ENCODE assay signal across 1 cellular context in the genomic region with DNA sequence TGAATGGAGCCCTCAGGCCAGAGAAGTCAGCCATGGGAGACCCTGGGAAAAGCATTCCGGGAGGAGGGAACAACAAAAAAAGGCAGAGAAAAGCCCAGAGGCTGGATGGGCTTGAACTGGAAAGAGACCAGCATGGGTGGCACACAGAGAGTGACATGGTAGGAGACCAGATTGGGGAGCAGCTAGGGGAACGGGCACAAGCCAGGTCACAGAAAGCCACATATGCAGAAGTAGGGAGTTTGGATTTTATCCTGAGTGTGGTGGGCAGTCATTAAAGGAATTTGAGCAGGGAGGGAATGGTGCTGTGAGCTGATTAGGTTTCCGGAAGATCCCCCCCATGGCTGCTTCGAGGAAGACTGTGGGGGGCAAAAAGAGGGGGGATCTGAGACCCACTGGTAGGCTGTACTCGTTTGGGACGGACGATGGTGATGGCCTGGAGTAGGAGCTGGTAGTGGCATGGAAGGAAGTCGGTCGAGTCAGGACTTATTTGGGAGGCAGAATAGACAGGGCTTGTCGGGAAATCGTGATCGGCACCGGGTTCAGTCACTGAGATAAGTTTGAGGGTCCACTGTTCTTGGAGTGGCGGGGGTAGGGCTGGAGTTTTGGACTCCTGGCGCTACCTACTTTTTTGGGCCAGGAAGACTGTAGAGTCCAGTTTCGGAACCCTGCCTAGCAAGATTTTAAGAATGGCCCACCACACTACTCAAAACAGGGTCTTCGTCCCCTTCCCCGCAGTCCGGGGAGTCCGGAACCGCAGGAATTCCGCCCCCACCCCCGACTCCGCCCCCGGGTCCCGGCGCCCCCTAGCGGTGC.
TF ChIP-seq lines count a peak whose summit lies in the region.

No MANE protein-coding gene starts in this region.

TF ChIP-seq in K562, 482 proteins besides CTCF, POLR2A, EP300 and RAD21 (continued from another document and continues in another):
- TF ChIP-seq, protein P1, sequence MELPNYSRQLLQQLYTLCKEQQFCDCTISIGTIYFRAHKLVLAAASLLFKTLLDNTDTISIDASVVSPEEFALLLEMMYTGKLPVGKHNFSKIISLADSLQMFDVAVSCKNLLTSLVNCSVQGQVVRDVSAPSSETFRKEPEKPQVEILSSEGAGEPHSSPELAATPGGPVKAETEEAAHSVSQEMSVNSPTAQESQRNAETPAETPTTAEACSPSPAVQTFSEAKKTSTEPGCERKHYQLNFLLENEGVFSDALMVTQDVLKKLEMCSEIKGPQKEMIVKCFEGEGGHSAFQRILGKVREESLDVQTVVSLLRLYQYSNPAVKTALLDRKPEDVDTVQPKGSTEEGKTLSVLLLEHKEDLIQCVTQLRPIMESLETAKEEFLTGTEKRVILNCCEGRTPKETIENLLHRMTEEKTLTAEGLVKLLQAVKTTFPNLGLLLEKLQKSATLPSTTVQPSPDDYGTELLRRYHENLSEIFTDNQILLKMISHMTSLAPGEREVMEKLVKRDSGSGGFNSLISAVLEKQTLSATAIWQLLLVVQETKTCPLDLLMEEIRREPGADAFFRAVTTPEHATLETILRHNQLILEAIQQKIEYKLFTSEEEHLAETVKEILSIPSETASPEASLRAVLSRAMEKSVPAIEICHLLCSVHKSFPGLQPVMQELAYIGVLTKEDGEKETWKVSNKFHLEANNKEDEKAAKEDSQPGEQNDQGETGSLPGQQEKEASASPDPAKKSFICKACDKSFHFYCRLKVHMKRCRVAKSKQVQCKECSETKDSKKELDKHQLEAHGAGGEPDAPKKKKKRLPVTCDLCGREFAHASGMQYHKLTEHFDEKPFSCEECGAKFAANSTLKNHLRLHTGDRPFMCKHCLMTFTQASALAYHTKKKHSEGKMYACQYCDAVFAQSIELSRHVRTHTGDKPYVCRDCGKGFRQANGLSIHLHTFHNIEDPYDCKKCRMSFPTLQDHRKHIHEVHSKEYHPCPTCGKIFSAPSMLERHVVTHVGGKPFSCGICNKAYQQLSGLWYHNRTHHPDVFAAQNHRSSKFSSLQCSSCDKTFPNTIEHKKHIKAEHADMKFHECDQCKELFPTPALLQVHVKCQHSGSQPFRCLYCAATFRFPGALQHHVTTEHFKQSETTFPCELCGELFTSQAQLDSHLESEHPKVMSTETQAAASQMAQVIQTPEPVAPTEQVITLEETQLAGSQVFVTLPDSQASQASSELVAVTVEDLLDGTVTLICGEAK (IDR thresholded peaks at IDR 0.05), result no peak; the same call in 1 of the 2 replicates
- TF ChIP-seq, protein P1 (CRISPR knock-in tag; IDR thresholded peaks at IDR 0.05), result no peak
- TF ChIP-seq BDP1 (IDR thresholded peaks at IDR 0.05; ENCODE audit: insufficient read depth, insufficient read length), result no peak
- TF ChIP-seq NCOA6 (IDR thresholded peaks at IDR 0.05), result no peak
- no peak for TF ChIP-seq SIRT6 (IDR thresholded peaks at IDR 0.05; ENCODE audit: low read depth, low read length)
- TF ChIP-seq NR2F6 (CRISPR knock-in tag; IDR thresholded peaks at IDR 0.05), result no peak
- 0 out of 2 replicates have a peak, but pooled peaks have one; percentile 1 for TF ChIP-seq GTF2E2 (tag; IDR thresholded peaks at IDR 0.05)
- TF ChIP-seq, protein P2, sequence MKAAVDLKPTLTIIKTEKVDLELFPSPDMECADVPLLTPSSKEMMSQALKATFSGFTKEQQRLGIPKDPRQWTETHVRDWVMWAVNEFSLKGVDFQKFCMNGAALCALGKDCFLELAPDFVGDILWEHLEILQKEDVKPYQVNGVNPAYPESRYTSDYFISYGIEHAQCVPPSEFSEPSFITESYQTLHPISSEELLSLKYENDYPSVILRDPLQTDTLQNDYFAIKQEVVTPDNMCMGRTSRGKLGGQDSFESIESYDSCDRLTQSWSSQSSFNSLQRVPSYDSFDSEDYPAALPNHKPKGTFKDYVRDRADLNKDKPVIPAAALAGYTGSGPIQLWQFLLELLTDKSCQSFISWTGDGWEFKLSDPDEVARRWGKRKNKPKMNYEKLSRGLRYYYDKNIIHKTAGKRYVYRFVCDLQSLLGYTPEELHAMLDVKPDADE (conservative IDR thresholded peaks at IDR 0.05; ENCODE audit: control insufficient read depth, low read depth, low read length), result no peak
- no peak for TF ChIP-seq RHOXF2B (CRISPR knock-in tag; conservative IDR thresholded peaks at IDR 0.05)
- TF ChIP-seq MYNN (IDR thresholded peaks at IDR 0.05), result no peak
- TF ChIP-seq MYNN (CRISPR knock-in tag; IDR thresholded peaks at IDR 0.05), result no peak
- TF ChIP-seq GATAD2B (IDR thresholded peaks at IDR 0.05; ENCODE audit: borderline replicate concordance), result no peak
- no peak for TF ChIP-seq C11orf30 (IDR thresholded peaks at IDR 0.05; ENCODE audit: low read depth)
- no peak for TF ChIP-seq SMAD3 (CRISPR knock-in tag; conservative IDR thresholded peaks at IDR 0.05)
- TF ChIP-seq FOXA3 (CRISPR knock-in tag; conservative IDR thresholded peaks at IDR 0.05 in 1 of 2, IDR thresholded peaks at IDR 0.05 in 1 of 2), result no peak
- TF ChIP-seq SREBF1 (IDR thresholded peaks at IDR 0.05; ENCODE audit: borderline replicate concordance, low read depth, low read length), result no peak
- TF ChIP-seq MTA2 (IDR thresholded peaks at IDR 0.05; ENCODE audit: low read depth), result 0 out of 2 replicates have a peak, but pooled peaks have one; percentile 15
- no peak for TF ChIP-seq HDAC3 (IDR thresholded peaks at IDR 0.05; ENCODE audit: borderline replicate concordance, partially characterized antibody)
- TF ChIP-seq ATF7 (IDR thresholded peaks at IDR 0.05), result no peak
- TF ChIP-seq SAFB (IDR thresholded peaks at IDR 0.05; ENCODE audit: borderline replicate concordance, low read depth, low read length), result no peak
- TF ChIP-seq SNRNP70 (optimal IDR thresholded peaks at IDR 0.05; ENCODE audit: low read depth, low read length), result no peak
- TF ChIP-seq, protein P3, sequence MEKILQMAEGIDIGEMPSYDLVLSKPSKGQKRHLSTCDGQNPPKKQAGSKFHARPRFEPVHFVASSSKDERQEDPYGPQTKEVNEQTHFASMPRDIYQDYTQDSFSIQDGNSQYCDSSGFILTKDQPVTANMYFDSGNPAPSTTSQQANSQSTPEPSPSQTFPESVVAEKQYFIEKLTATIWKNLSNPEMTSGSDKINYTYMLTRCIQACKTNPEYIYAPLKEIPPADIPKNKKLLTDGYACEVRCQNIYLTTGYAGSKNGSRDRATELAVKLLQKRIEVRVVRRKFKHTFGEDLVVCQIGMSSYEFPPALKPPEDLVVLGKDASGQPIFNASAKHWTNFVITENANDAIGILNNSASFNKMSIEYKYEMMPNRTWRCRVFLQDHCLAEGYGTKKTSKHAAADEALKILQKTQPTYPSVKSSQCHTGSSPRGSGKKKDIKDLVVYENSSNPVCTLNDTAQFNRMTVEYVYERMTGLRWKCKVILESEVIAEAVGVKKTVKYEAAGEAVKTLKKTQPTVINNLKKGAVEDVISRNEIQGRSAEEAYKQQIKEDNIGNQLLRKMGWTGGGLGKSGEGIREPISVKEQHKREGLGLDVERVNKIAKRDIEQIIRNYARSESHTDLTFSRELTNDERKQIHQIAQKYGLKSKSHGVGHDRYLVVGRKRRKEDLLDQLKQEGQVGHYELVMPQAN (IDR thresholded peaks at IDR 0.05; ENCODE audit: borderline replicate concordance), result no peak; the same call in 1 of the 2 replicates
- peak; percentile 33 for TF ChIP-seq CHD1 (IDR thresholded peaks at IDR 0.05; ENCODE audit: low read length)
- TF ChIP-seq HEY1 (CRISPR knock-in tag; IDR thresholded peaks at IDR 0.05; ENCODE audit: borderline replicate concordance), result no peak
- no peak for TF ChIP-seq ZNF583 (CRISPR knock-in tag; IDR thresholded peaks at IDR 0.05)
- no peak for TF ChIP-seq SRSF3 (IDR thresholded peaks at IDR 0.05; ENCODE audit: insufficient read depth, low read length)
- TF ChIP-seq ZFP30 (CRISPR knock-in tag; IDR thresholded peaks at IDR 0.05; ENCODE audit: borderline replicate concordance), result no peak
- no peak for TF ChIP-seq NR2C2 (CRISPR knock-in tag; IDR thresholded peaks at IDR 0.05)
- no peak for TF ChIP-seq NR2C2 (tag; IDR thresholded peaks at IDR 0.05)
- peak; percentile 22 for TF ChIP-seq NCOA4 (IDR thresholded peaks at IDR 0.05; ENCODE audit: partially characterized antibody)
- no peak for TF ChIP-seq KLF6 (CRISPR knock-in tag; IDR thresholded peaks at IDR 0.05; ENCODE audit: borderline replicate concordance)
- no peak for TF ChIP-seq CBX1 (IDR thresholded peaks at IDR 0.05; ENCODE audit: low read depth)
- TF ChIP-seq ZZZ3 (IDR thresholded peaks at IDR 0.05), result no peak
- TF ChIP-seq CBX8 (IDR thresholded peaks at IDR 0.05; ENCODE audit: borderline replicate concordance, extremely low read depth, low read depth, low read length, poor library complexity, severe bottlenecking), result no peak
- TF ChIP-seq, protein P4, sequence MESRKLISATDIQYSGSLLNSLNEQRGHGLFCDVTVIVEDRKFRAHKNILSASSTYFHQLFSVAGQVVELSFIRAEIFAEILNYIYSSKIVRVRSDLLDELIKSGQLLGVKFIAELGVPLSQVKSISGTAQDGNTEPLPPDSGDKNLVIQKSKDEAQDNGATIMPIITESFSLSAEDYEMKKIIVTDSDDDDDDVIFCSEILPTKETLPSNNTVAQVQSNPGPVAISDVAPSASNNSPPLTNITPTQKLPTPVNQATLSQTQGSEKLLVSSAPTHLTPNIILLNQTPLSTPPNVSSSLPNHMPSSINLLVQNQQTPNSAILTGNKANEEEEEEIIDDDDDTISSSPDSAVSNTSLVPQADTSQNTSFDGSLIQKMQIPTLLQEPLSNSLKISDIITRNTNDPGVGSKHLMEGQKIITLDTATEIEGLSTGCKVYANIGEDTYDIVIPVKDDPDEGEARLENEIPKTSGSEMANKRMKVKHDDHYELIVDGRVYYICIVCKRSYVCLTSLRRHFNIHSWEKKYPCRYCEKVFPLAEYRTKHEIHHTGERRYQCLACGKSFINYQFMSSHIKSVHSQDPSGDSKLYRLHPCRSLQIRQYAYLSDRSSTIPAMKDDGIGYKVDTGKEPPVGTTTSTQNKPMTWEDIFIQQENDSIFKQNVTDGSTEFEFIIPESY (CRISPR knock-in tag; IDR thresholded peaks at IDR 0.05), result no peak
- TF ChIP-seq, protein P5, sequence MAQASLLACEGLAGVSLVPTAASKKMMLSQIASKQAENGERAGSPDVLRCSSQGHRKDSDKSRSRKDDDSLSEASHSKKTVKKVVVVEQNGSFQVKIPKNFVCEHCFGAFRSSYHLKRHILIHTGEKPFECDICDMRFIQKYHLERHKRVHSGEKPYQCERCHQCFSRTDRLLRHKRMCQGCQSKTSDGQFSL (CRISPR knock-in tag; IDR thresholded peaks at IDR 0.05), result no peak
- TF ChIP-seq, protein P5 (tag; IDR thresholded peaks at IDR 0.05), result 0 out of 4 replicates have a peak, but pooled peaks of 1 of the 2 experiments have one; percentile 25
- TF ChIP-seq TBL1XR1 (IDR thresholded peaks at IDR 0.05; ENCODE audit: low read length in 2 of 2), result no peak
- TF ChIP-seq RUNX1 (IDR thresholded peaks at IDR 0.05; ENCODE audit: low read depth), result no peak
- TF ChIP-seq TCF7L2 (IDR thresholded peaks at IDR 0.05; ENCODE audit: low read depth, low read length), result no peak
- TF ChIP-seq NCOA2 (IDR thresholded peaks at IDR 0.05; ENCODE audit: partially characterized antibody in 2 of 2), result no peak
- TF ChIP-seq, protein P6, sequence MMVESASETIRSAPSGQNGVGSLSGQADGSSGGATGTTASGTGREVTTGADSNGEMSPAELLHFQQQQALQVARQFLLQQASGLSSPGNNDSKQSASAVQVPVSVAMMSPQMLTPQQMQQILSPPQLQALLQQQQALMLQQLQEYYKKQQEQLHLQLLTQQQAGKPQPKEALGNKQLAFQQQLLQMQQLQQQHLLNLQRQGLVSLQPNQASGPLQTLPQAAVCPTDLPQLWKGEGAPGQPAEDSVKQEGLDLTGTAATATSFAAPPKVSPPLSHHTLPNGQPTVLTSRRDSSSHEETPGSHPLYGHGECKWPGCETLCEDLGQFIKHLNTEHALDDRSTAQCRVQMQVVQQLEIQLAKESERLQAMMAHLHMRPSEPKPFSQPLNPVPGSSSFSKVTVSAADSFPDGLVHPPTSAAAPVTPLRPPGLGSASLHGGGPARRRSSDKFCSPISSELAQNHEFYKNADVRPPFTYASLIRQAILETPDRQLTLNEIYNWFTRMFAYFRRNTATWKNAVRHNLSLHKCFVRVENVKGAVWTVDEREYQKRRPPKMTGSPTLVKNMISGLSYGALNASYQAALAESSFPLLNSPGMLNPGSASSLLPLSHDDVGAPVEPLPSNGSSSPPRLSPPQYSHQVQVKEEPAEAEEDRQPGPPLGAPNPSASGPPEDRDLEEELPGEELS (CRISPR knock-in tag; IDR thresholded peaks at IDR 0.05; ENCODE audit: borderline replicate concordance), result no peak
- TF ChIP-seq BCOR (IDR thresholded peaks at IDR 0.05), result no peak; the same call in 1 of the 2 replicates
- TF ChIP-seq ZNF77 (CRISPR knock-in tag; IDR thresholded peaks at IDR 0.05), result no peak
- no peak for TF ChIP-seq ZNF239 (CRISPR knock-in tag; IDR thresholded peaks at IDR 0.05)
- 0 out of 2 replicates have a peak, but pooled peaks have one; percentile 32 for TF ChIP-seq DPF2 (IDR thresholded peaks at IDR 0.05)
- TF ChIP-seq SMARCA5 (IDR thresholded peaks at IDR 0.05), result 0 out of 2 replicates have a peak, but pooled peaks have one; percentile 29
- TF ChIP-seq CC2D1A (IDR thresholded peaks at IDR 0.05), result 0 out of 2 replicates have a peak, but pooled peaks have one; percentile 16
- TF ChIP-seq KHSRP (IDR thresholded peaks at IDR 0.05), result no peak
- TF ChIP-seq ZNF785 (CRISPR knock-in tag; IDR thresholded peaks at IDR 0.05), result no peak
- no peak for TF ChIP-seq FOXM1 (IDR thresholded peaks at IDR 0.05; ENCODE audit: low read depth)
- TF ChIP-seq FOXM1 (CRISPR knock-in tag; IDR thresholded peaks at IDR 0.05; ENCODE audit: low read depth), result no peak
